ENCODE assay signal across 1 cellular context in genomic region chr3:124158174-124158812, GRCh38.
A peak's percentile ranks its signal among the peaks of the same experiment; 100 is the strongest.
TF ChIP-seq lines count a peak whose summit lies in the region.

No MANE protein-coding gene starts in this region.

TF ChIP-seq in WTC11, 78 proteins besides CTCF, POLR2A, EP300 and RAD21 (continued from another document):
- TF ChIP-seq ZNF219 (CRISPR knock-in tag; IDR thresholded peaks at IDR 0.05; ENCODE audit: borderline replicate concordance) (no peak), ZSCAN18 (CRISPR knock-in tag; IDR thresholded peaks at IDR 0.05) (0 out of 2 replicates have a peak, but pooled peaks have one; percentile 44), ZNF232 (CRISPR knock-in tag; IDR thresholded peaks at IDR 0.05) (no peak), CREM (CRISPR knock-in tag; IDR thresholded peaks at IDR 0.05) (no peak), ELF4 (CRISPR knock-in tag; IDR thresholded peaks at IDR 0.05; ENCODE audit: low read depth) (no peak), GTF2I (CRISPR knock-in tag; conservative IDR thresholded peaks at IDR 0.05) (no peak), NFE2L1 (CRISPR knock-in tag; IDR thresholded peaks at IDR 0.05) (no peak), TEAD1 (CRISPR knock-in tag; IDR thresholded peaks at IDR 0.05) (0 out of 2 replicates have a peak, but pooled peaks have one; percentile 52), NFATC4 (CRISPR knock-in tag; IDR thresholded peaks at IDR 0.05) (no peak), JUN (CRISPR knock-in tag; IDR thresholded peaks at IDR 0.05) (no peak)
